ENCODE assay signal across 21 cellular contexts in genomic region chr11:86676010-86676409, GRCh38. TPM values are rescaled to one million over a fixed set of nuclear protein-coding genes. Genes with fewer than 3 reads are reported as not detected.
A peak's percentile ranks its signal among the peaks of the same experiment; 100 is the strongest.
DNase-seq lines count a peak whose midpoint lies in the region; ATAC-seq and TF ChIP-seq lines count a peak whose summit lies in the region.
"Had no signal": no experiment of that assay in that cellular context is flagged by ENCODE, and none has a peak within 500 bp of the region (broad histone marks: within the 10 kb centered on the region; RNA-seq: fewer than 3 reads in every experiment).

No MANE protein-coding gene starts in this region.

- peaks cover 8% of the 10 kb centered on the region; the same call in 1 of the 2 replicates for H3K9me2 ChIP-seq in GM23338 (ENCODE audit: insufficient read depth)

- H3K27ac ChIP-seq in GM23338 (ENCODE audit: low read depth) = no peak overlapping the region
- peak overlapping the region; percentile 99 for H3K27ac ChIP-seq in Panc1 (ENCODE audit: low read length)
- peak overlapping the region; percentile 41 for H3K27ac ChIP-seq in muscle layer of colon (ENCODE audit: low read depth, low read length)
- H3K27ac ChIP-seq in gastrocnemius medialis = peak overlapping the region in 3 of 4 donors; percentile 1 to 98 (median 15)
- no peak overlapping the region for H3K27ac ChIP-seq in CD4-positive, alpha-beta memory T cell (ENCODE audit: low read depth, low read length)
- H3K27ac ChIP-seq in ovary = no peak overlapping the region
- H3K27ac ChIP-seq: HL-60, SJSA1 had no signal

- H3K4me3 Mint-ChIP-seq in GM23338 = no peak overlapping the region
- no peak overlapping the region for H3K4me3 Mint-ChIP-seq in CD4-positive, alpha-beta memory T cell

- H3K4me3 ChIP-seq in GM23338 (no peak overlapping the region), Panc1 (ENCODE audit: low read depth in 2 of 2, low read length in 2 of 2) (no peak overlapping the region), muscle layer of colon (ENCODE audit: low read depth in 1 of 2, low read length in 2 of 2) (no peak overlapping the region), gastrocnemius medialis (no peak overlapping the region), ovary (no peak overlapping the region), MG63 (no peak overlapping the region)
- H3K4me3 ChIP-seq in CD4-positive, alpha-beta memory T cell (ENCODE audit: low read length in 2 of 2) = no peak overlapping the region
- H3K4me3 ChIP-seq: GM12878, HAP-1, K562, SJSA1 had no signal

- no peaks in the 10 kb centered on the region for H3K36me3 ChIP-seq in GM23338 (ENCODE audit: insufficient read depth)
- no peaks in the 10 kb centered on the region for H3K36me3 ChIP-seq in Panc1 (ENCODE audit: control insufficient read depth, insufficient read depth, low read length)
- no peaks in the 10 kb centered on the region for H3K36me3 ChIP-seq in muscle layer of colon (ENCODE audit: insufficient read depth, low read length)
- no peaks in the 10 kb centered on the region for H3K36me3 ChIP-seq in gastrocnemius medialis
- no peaks in the 10 kb centered on the region for H3K36me3 ChIP-seq in CD4-positive, alpha-beta memory T cell (ENCODE audit: insufficient read depth, low read length)
- no peaks in the 10 kb centered on the region for H3K36me3 ChIP-seq in ovary
- H3K36me3 ChIP-seq in MG63 = no peaks in the 10 kb centered on the region
- H3K36me3 ChIP-seq: BE2C, HAP-1, SJSA1 had no signal

- no peak overlapping the region for H3K9ac ChIP-seq in muscle layer of colon (ENCODE audit: low read length)

- ATAC-seq in GM23338 = no peak
- no peak for ATAC-seq in Panc1
- ATAC-seq in gastrocnemius medialis = no peak
- ATAC-seq: Right ventricle myocardium inferior had no signal

- no peak for TF ChIP-seq POLR2A in gastrocnemius medialis (IDR thresholded peaks at IDR 0.05)
- TF ChIP-seq POLR2A in ovary (IDR thresholded peaks at IDR 0.05) = no peak

- POLR2A ChIA-PET in Panc1 (lab: Charles Lee) = no interaction called here
- POLR2A ChIA-PET in CD4-positive, alpha-beta memory T cell (lab: Charles Lee; ENCODE audit: partially characterized antibody) = no interaction called here

- TF ChIP-seq CTCF in GM23338 (conservative IDR thresholded peaks at IDR 0.05; ENCODE audit: low read depth in 2 of 2) (no peak), Panc1 (IDR thresholded peaks at IDR 0.05) (no peak), gastrocnemius medialis (IDR thresholded peaks at IDR 0.05 in 4 of 5, conservative IDR thresholded peaks at IDR 0.05 in 1 of 5) (no peak), ovary (IDR thresholded peaks at IDR 0.05) (no peak)

- H2AFZ ChIP-seq in GM23338 = 0 out of 2 replicates have a peak overlapping the region, but pooled peaks have one; percentile 5

- H3K27me3 Mint-ChIP-seq in GM23338 (ENCODE audit: insufficient read depth, low read depth, poor library complexity) = peaks cover 26% of the 10 kb centered on the region
- H3K27me3 Mint-ChIP-seq in CD4-positive, alpha-beta memory T cell = peaks cover 0 to 5% of the 10 kb centered on the region in 2 donors

- no peaks in the 10 kb centered on the region for H3F3A ChIP-seq in GM23338 (replicated peaks; ENCODE audit: low read depth)

- intact Hi-C loops in Panc1 (cut with micrococcal nuclease; ENCODE audit: unreplicated experiment) = no loop called here
- intact Hi-C loops in gastrocnemius medialis (cut with DNase I; ENCODE audit: low total_unique reads) = loop anchor here (10.0 kb wide), 1 partner anchor 431 kb away; the partner anchor contains the start of gene EED
- intact Hi-C loops in CD4-positive, alpha-beta memory T cell (cut with micrococcal nuclease) = no loop called here
- intact Hi-C loops in ovary (cut with DNase I) = loop anchor here in 2 of 4 donors (10.0 kb wide), 2 partner anchors 129 to 259 kb away; partner anchors contain the start of gene PRSS23 (in 1 of the 2)

- peaks cover 39% of the 10 kb centered on the region for H3K27me3 ChIP-seq in GM23338 (ENCODE audit: insufficient read depth)
- no peaks in the 10 kb centered on the region for H3K27me3 ChIP-seq in Panc1 (ENCODE audit: control insufficient read depth, insufficient read depth, low read length)
- no peaks in the 10 kb centered on the region for H3K27me3 ChIP-seq in muscle layer of colon (ENCODE audit: control insufficient read depth in 1 of 2, insufficient read depth in 2 of 2, low read length in 2 of 2)
- H3K27me3 ChIP-seq in gastrocnemius medialis = no peaks in the 10 kb centered on the region
- H3K27me3 ChIP-seq in CD4-positive, alpha-beta memory T cell (ENCODE audit: insufficient read depth, low read length) = no peaks in the 10 kb centered on the region
- no peaks in the 10 kb centered on the region for H3K27me3 ChIP-seq in ovary
- H3K27me3 ChIP-seq in MG63 = no peaks in the 10 kb centered on the region
- H3K27me3 ChIP-seq: SJSA1 had no signal

- no peaks in the 10 kb centered on the region for H3K9me3 Mint-ChIP-seq in GM23338
- no peaks in the 10 kb centered on the region for H3K9me3 Mint-ChIP-seq in CD4-positive, alpha-beta memory T cell

- H3K4me2 ChIP-seq in GM23338 = no peak overlapping the region

- in situ Hi-C loops in Panc1 (cut with HindIII; ENCODE audit: low pct_unique_long_range_greater_than_20kb, low sequenced_read_pairs) = no loop called here
- in situ Hi-C loops in gastrocnemius medialis (cut with MboI; ENCODE audit: low sequenced_read_pairs in 4 of 4) = loop anchor here in 3 of 4 donors (10.0 kb wide), 3 partner anchors 119 to 139 kb away; partner anchors contain the start of gene PRSS23 (in 1 of the 3)

- TF ChIP-seq EP300 in ovary (IDR thresholded peaks at IDR 0.05) = no peak

- peaks cover 13% of the 10 kb centered on the region for H3K4me1 ChIP-seq in GM23338 (ENCODE audit: insufficient read depth)
- peaks cover 70% of the 10 kb centered on the region for H3K4me1 ChIP-seq in Panc1 (ENCODE audit: control insufficient read depth, insufficient read depth, low read length)
- peaks cover 70% of the 10 kb centered on the region for H3K4me1 ChIP-seq in muscle layer of colon (ENCODE audit: insufficient read depth, low read length)
- peaks cover 12 to 46% of the 10 kb centered on the region in 2 donors for H3K4me1 ChIP-seq in gastrocnemius medialis
- peaks cover 5% of the 10 kb centered on the region for H3K4me1 ChIP-seq in CD4-positive, alpha-beta memory T cell (ENCODE audit: insufficient read depth, low read length)
- H3K4me1 ChIP-seq in ovary (ENCODE audit: insufficient read depth) = peaks cover 6% of the 10 kb centered on the region
- H3K4me1 ChIP-seq: BE2C had no signal

- no peaks in the 10 kb centered on the region for H4K20me1 ChIP-seq in GM23338 (replicated peaks; ENCODE audit: insufficient read depth)

- BruUV-seq in Panc1 (replicated peaks; lab: Mats Ljungman, UMichigan) = no TSS peak

- H3K36me3 Mint-ChIP-seq in GM23338 (ENCODE audit: low read depth) = no peaks in the 10 kb centered on the region
- H3K36me3 Mint-ChIP-seq in CD4-positive, alpha-beta memory T cell = no peaks in the 10 kb centered on the region

- no peak overlapping the region for H3K27ac Mint-ChIP-seq in GM23338
- H3K27ac Mint-ChIP-seq in CD4-positive, alpha-beta memory T cell = no peak overlapping the region

- no peaks in the 10 kb centered on the region for H3K79me2 ChIP-seq in GM23338 (replicated peaks; ENCODE audit: insufficient read depth)

- DNase-seq in GM23338 (ENCODE audit: low spot score) = no peak
- no peak for DNase-seq in Panc1 (ENCODE audit: low read depth, low spot score)
- DNase-seq in gastrocnemius medialis = no peak
- DNase-seq in CD4-positive, alpha-beta memory T cell = no peak
- no peak for DNase-seq in ovary
- no peak for DNase-seq in MG63
- no peak for DNase-seq in activated T-cell treated with anti-CD3 and anti-CD28 coated beads for 4 hours
- DNase-seq: DND-41, NCI-H1092 treated with DMSO at 0.1 percent for 48 hours, NCI-H1436 treated with DMSO at 0.1 percent for 48 hours, NCI-H524 had no signal

- no peaks in the 10 kb centered on the region for H3K9me3 ChIP-seq in Panc1 (ENCODE audit: control insufficient read depth, insufficient read depth, low read depth, low read length)
- H3K9me3 ChIP-seq in muscle layer of colon (ENCODE audit: low read length) = no peaks in the 10 kb centered on the region
- H3K9me3 ChIP-seq in gastrocnemius medialis = no peaks in the 10 kb centered on the region
- H3K9me3 ChIP-seq in CD4-positive, alpha-beta memory T cell (ENCODE audit: control insufficient read depth in 1 of 2, low read length in 2 of 2) = no peaks in the 10 kb centered on the region
- H3K9me3 ChIP-seq in ovary = no peaks in the 10 kb centered on the region
- no peaks in the 10 kb centered on the region for H3K9me3 ChIP-seq in MG63
- H3K9me3 ChIP-seq: BE2C, HAP-1, SJSA1 had no signal

- peaks cover 33% of the 10 kb centered on the region for H3K4me1 Mint-ChIP-seq in GM23338
- peaks cover 6 to 13% (median 8%) of the 10 kb centered on the region in 4 donors for H3K4me1 Mint-ChIP-seq in CD4-positive, alpha-beta memory T cell

- CTCF ChIA-PET in Panc1 (lab: Charles Lee) = no interaction called here
- CTCF ChIA-PET in CD4-positive, alpha-beta memory T cell (lab: Charles Lee; ENCODE audit: partially characterized antibody) = interaction anchor here (1.1 kb wide), 1 partner anchor 9 kb away, joined by 3 read pairs; no protein-coding TSS in a partner anchor

- 82 to 92% (median 85%) methylated on average over 1 of the region's 1 CpG for WGBS in ovary, 3 donors

TF ChIP-seq in GM23338, 12 proteins besides CTCF, POLR2A, EP300 and RAD21:
- TF ChIP-seq NANOG (IDR thresholded peaks at IDR 0.05; ENCODE audit: borderline replicate concordance) (no peak), CREB1 (CRISPR knock-in tag; IDR thresholded peaks at IDR 0.05; ENCODE audit: low read depth) (no peak), ZNF331 (CRISPR knock-in tag; IDR thresholded peaks at IDR 0.05; ENCODE audit: low read depth) (no peak)

RNA-seq across cellular contexts. Expression of gene ME3, which starts 3.6 kb away (rescaled TPM):
- 3.8 and 4.0 TPM in 2 replicates for total RNA-seq in GM23338 (2014; rRNA removed; shearing (Covaris generic))
- polyA plus RNA-seq in GM23338 (2016; fragmentation: Nextera tagmentation; extraction: Ambion mirVana) = 1.0 and 1.3 TPM in 2 replicates
- 35.3 TPM for total RNA-seq in Panc1 (2021; ENCODE audit: unreplicated experiment)
- 31.8 TPM for polyA plus RNA-seq in Panc1 (2012; ENCODE audit: insufficient read length)
- 10 to 100 TPM in 3 of 4 donors, 1 to 10 TPM in 1; 4.2 to 17.0 (median 15.7) TPM for total RNA-seq in gastrocnemius medialis
- 1 to 10 TPM; 1.3 to 1.9 TPM for total RNA-seq in CD4-positive, alpha-beta memory T cell
- polyA plus RNA-seq in CD4-positive, alpha-beta memory T cell = under 1 TPM in 1 of 2 donors, not detected in 1; 0.15 TPM
- total RNA-seq in ovary = 10 to 100 TPM; 35.9 to 48.6 (median 45.7) TPM
- polyA plus RNA-seq in ovary = 10 to 100 TPM; 25.2 to 27.2 TPM
- 2.7 TPM in 1 of 2 replicates, not detected in the other for total RNA-seq in MG63 (2014; rRNA removed; shearing (Covaris generic); ENCODE audit: low replicate concordance)
- total RNA-seq: HepG2, K562, OCI-LY7 had no signal
- polyA plus RNA-seq: HepG2, K562 had no signal

Comparison
In these comparisons a context has a peak if more than half of its experiments do, and no peak if none do; other contexts are left out.
1. H3K27ac ChIP-seq: peak in Panc1 (single experiment), muscle layer of colon (single experiment) and gastrocnemius medialis (3 of 4); none in GM23338 (single experiment), CD4-positive, alpha-beta memory T cell (single experiment) and ovary (0 of 2).